Comparison of ENCODE assay signal across 1 cellular context in genomic region chr5:142011572-142012185, GRCh38.
TF ChIP-seq lines count a peak whose summit lies in the region.

No MANE protein-coding gene starts in this region.

TF ChIP-seq in IMR-90, 13 proteins besides CTCF, POLR2A, EP300 and RAD21 (continued from another document):
- TF ChIP-seq CEBPB (IDR thresholded peaks at IDR 0.05; ENCODE audit: low read depth, low read length) (no peak), RCOR1 (IDR thresholded peaks at IDR 0.05; ENCODE audit: insufficient replicate concordance, low read length) (no peak), USF2 (IDR thresholded peaks at IDR 0.05; ENCODE audit: low read depth, low read length) (no peak), RFX5 (IDR thresholded peaks at IDR 0.05; ENCODE audit: low read depth, low read length) (no peak), ELK1 (IDR thresholded peaks at IDR 0.05; ENCODE audit: borderline replicate concordance, low read depth, low read length) (no peak)
